14 cellular contexts compared by ENCODE assay signal in genomic region chrX:18793601-18794089, GRCh38.
DNase-seq lines count a peak whose midpoint lies in the region; ATAC-seq and TF ChIP-seq lines count a peak whose summit lies in the region.
"Had no signal": no experiment of that assay in that cellular context is flagged by ENCODE, and none has a peak within 500 bp of the region (broad histone marks: within the 10 kb centered on the region; RNA-seq: fewer than 3 reads in every experiment).

No MANE protein-coding gene starts in this region.

- no CpG with 5 or more reads among the region's 7 CpGs for WGBS in mesendoderm (ENCODE audit: extremely low coverage, insufficient coverage, low lambda C conversion rate)
- WGBS in gastroesophageal sphincter (ENCODE audit: low coverage in 1 of 2), 2 donors = 44 to 60% methylated on average over 1 to 4 of the region's 7 CpGs

- H2BK5ac ChIP-seq in mesendoderm (ENCODE audit: low read length) = no peak overlapping the region

- no peak overlapping the region for H4K8ac ChIP-seq in mesendoderm (ENCODE audit: low read depth, low read length)

- no peaks in the 10 kb centered on the region for H3K4me1 Mint-ChIP-seq in stimulated activated memory B cell treated with anti-CD40 and anti-IgM and Interleukin-4, amounts not matched to agents 10 μg/mL and 1 μg/mL and 100 μg/mL, for 72 hours
- H3K4me1 Mint-ChIP-seq: memory B cell had no signal

- no peak for TF ChIP-seq CTCF in gastroesophageal sphincter (IDR thresholded peaks at IDR 0.05)

- no peak overlapping the region for H3K23ac ChIP-seq in mesendoderm (ENCODE audit: low read length)

- no peak overlapping the region for H2AK5ac ChIP-seq in mesendoderm (ENCODE audit: low read length)

- no peak overlapping the region for H3K4me2 ChIP-seq in mesendoderm (ENCODE audit: low read length)

- no peaks in the 10 kb centered on the region for H3K27me3 Mint-ChIP-seq in stimulated activated memory B cell treated with anti-CD40 and anti-IgM and Interleukin-4, amounts not matched to agents 10 μg/mL and 1 μg/mL and 100 μg/mL, for 72 hours
- H3K27me3 Mint-ChIP-seq: memory B cell had no signal

- peak overlapping the region; percentile 34 for H3K56ac ChIP-seq in mesendoderm (ENCODE audit: low read length)

- H3K4me3 Mint-ChIP-seq in stimulated activated memory B cell treated with anti-CD40 and anti-IgM and Interleukin-4, amounts not matched to agents 10 μg/mL and 1 μg/mL and 100 μg/mL, for 72 hours = no peak overlapping the region
- H3K4me3 Mint-ChIP-seq: activated T-cell treated with anti-CD3 and anti-CD28 coated beads, Interleukin-2, amount 50 U/mL, for 72 hours; memory B cell had no signal

- no peak for TF ChIP-seq EP300 in gastroesophageal sphincter (IDR thresholded peaks at IDR 0.05)

- H3K27ac ChIP-seq in mesendoderm (ENCODE audit: low read depth, low read length) = no peak overlapping the region
- no peak overlapping the region for H3K27ac ChIP-seq in gastroesophageal sphincter
- H3K27ac ChIP-seq: prostate gland had no signal

- no peaks in the 10 kb centered on the region for H3K36me3 Mint-ChIP-seq in stimulated activated memory B cell treated with anti-CD40 and anti-IgM and Interleukin-4, amounts not matched to agents 10 μg/mL and 1 μg/mL and 100 μg/mL, for 72 hours
- H3K36me3 Mint-ChIP-seq: memory B cell had no signal

- no peak overlapping the region for H3K27ac Mint-ChIP-seq in stimulated activated memory B cell treated with anti-CD40 and anti-IgM and Interleukin-4, amounts not matched to agents 10 μg/mL and 1 μg/mL and 100 μg/mL, for 72 hours
- H3K27ac Mint-ChIP-seq: activated T-cell treated with anti-CD3 and anti-CD28 coated beads, Interleukin-2, amount 50 U/mL, for 72 hours; memory B cell had no signal

- H3K36me3 ChIP-seq in mesendoderm (ENCODE audit: control insufficient read depth, insufficient read depth, low read length) = no peaks in the 10 kb centered on the region
- H3K36me3 ChIP-seq in gastroesophageal sphincter = no peaks in the 10 kb centered on the region
- H3K36me3 ChIP-seq: prostate gland had no signal

- H3K9me3 Mint-ChIP-seq in stimulated activated memory B cell treated with anti-CD40 and anti-IgM and Interleukin-4, amounts not matched to agents 10 μg/mL and 1 μg/mL and 100 μg/mL, for 72 hours = no peaks in the 10 kb centered on the region
- H3K9me3 Mint-ChIP-seq: activated T-cell treated with anti-CD3 and anti-CD28 coated beads, Interleukin-2, amount 50 U/mL, for 72 hours; memory B cell had no signal

- H3K4me1 ChIP-seq in mesendoderm (ENCODE audit: control insufficient read depth, low read depth, low read length) (no peaks in the 10 kb centered on the region), gastroesophageal sphincter (no peaks in the 10 kb centered on the region)
- H3K4me1 ChIP-seq: prostate gland had no signal

- no peak overlapping the region for H4K5ac ChIP-seq in mesendoderm (ENCODE audit: low read length)

- H3K79me2 ChIP-seq in mesendoderm (ENCODE audit: control insufficient read depth, insufficient read depth, low read length) = no peaks in the 10 kb centered on the region

- no peak for TF ChIP-seq POLR2A in gastroesophageal sphincter (IDR thresholded peaks at IDR 0.05)

- H3K9me3 ChIP-seq in gastroesophageal sphincter = no peaks in the 10 kb centered on the region
- H3K9me3 ChIP-seq: prostate gland had no signal

- H3K4me3 ChIP-seq in mesendoderm (ENCODE audit: low read length) (no peak overlapping the region), gastroesophageal sphincter (no peak overlapping the region)
- H3K4me3 ChIP-seq: prostate gland had no signal

- H3K27me3 ChIP-seq in mesendoderm (ENCODE audit: insufficient read depth, low read length, poor library complexity) (no peaks in the 10 kb centered on the region), gastroesophageal sphincter (no peaks in the 10 kb centered on the region)

- H3K79me1 ChIP-seq in mesendoderm (ENCODE audit: low read length) = no peaks in the 10 kb centered on the region

- H2BK120ac ChIP-seq in mesendoderm (ENCODE audit: low read depth, low read length) = no peak overlapping the region

- no peak overlapping the region for H3K9ac ChIP-seq in mesendoderm (ENCODE audit: low read length)

- peak; percentile 65 for DNase-seq in H4 (ENCODE audit: low spot score)
- DNase-seq in NCI-H1694 (lab: John Stamatoyannopoulos, UW) = peak; percentile 54
- DNase-seq in astrocyte of the hippocampus (ENCODE audit: low read depth, low spot score) = peak; percentile 30
- DNase-seq in mesendoderm = peak; percentile 44
- DNase-seq: activated T-cell treated with anti-CD3 and anti-CD28 coated beads, Interleukin-2, amount 50 U/mL, for 72 hours; anterior cingulate cortex; NCI-H2081 treated with DMSO at 0.1 percent for 48 hours had no signal

- no peak overlapping the region for H3K4ac ChIP-seq in mesendoderm (ENCODE audit: low read depth, low read length)

- H2BK15ac ChIP-seq in mesendoderm (replicated peaks; ENCODE audit: low read depth) = no peak overlapping the region

- ATAC-seq in stimulated activated memory B cell treated with anti-CD40 and anti-IgM and Interleukin-4, amounts not matched to agents 10 μg/mL and 1 μg/mL and 100 μg/mL, for 72 hours = no peak
- ATAC-seq in HG03108 (IDR thresholded peaks at IDR 0.05; ENCODE audit: unreplicated experiment) (no peak), HG03025 (IDR thresholded peaks at IDR 0.05; ENCODE audit: low FRiP score, unreplicated experiment) (no peak), gastroesophageal sphincter (no peak)
- ATAC-seq: activated T-cell treated with anti-CD3 and anti-CD28 coated beads, Interleukin-2, amount 50 U/mL, for 72 hours; Right ventricle myocardium inferior had no signal

- no peak overlapping the region for H3K18ac ChIP-seq in mesendoderm (ENCODE audit: low read length)
